In genomic region chr12:122947352-122947792, GRCh38 we compare ENCODE assay signal across 8 cellular contexts. TPM values are rescaled to one million over a fixed set of nuclear protein-coding genes. Genes with fewer than 3 reads are reported as not detected.
DNase-seq lines count a peak whose midpoint lies in the region; ATAC-seq and TF ChIP-seq lines count a peak whose summit lies in the region.

No MANE protein-coding gene starts in this region.

- peak overlapping the region; percentile 45 for H3K4me2 ChIP-seq in PC-3 (ENCODE audit: low read length)

- peaks cover 49% of the 10 kb centered on the region for H3K4me1 Mint-ChIP-seq in CD14-positive monocyte
- peaks cover 38% of the 10 kb centered on the region for H3K4me1 Mint-ChIP-seq in nephron progenitor cell

- no peaks in the 10 kb centered on the region for H3K9me3 ChIP-seq in PC-3 (ENCODE audit: low read length)

- TF ChIP-seq CTCF in CD14-positive monocyte (IDR thresholded peaks at IDR 0.05) (no peak), PC-3 (conservative IDR thresholded peaks at IDR 0.05; ENCODE audit: low read depth, low read length) (0 out of 2 replicates have a peak, but pooled peaks have one; percentile 9), dorsolateral prefrontal cortex (IDR thresholded peaks at IDR 0.05 in 54 of 56, conservative IDR thresholded peaks at IDR 0.05 in 2 of 56; ENCODE audit: low read depth in 1 of 56, partially characterized antibody in 56 of 56) (peak in 4 of 56 donors; percentile 8 to 27 (median 14)), nephron progenitor cell (IDR thresholded peaks at IDR 0.05) (no peak)

- no peak overlapping the region for H3K4me3 ChIP-seq in PC-3 (ENCODE audit: low read length)
- H3K4me3 ChIP-seq in dorsolateral prefrontal cortex = no peak overlapping the region

- H3K9me2 ChIP-seq in PC-3 (replicated peaks; ENCODE audit: low read length) = no peaks in the 10 kb centered on the region

- no peaks in the 10 kb centered on the region for H3K27me3 ChIP-seq in PC-3 (ENCODE audit: low read length)
- no peaks in the 10 kb centered on the region for H3K27me3 ChIP-seq in dorsolateral prefrontal cortex

- no peak for ATAC-seq in PC-3
- ATAC-seq in HG03432 (IDR thresholded peaks at IDR 0.05; ENCODE audit: unreplicated experiment) = no peak

- no peaks in the 10 kb centered on the region for H3F3A ChIP-seq in PC-3 (ENCODE audit: low read length, unreplicated experiment)

- no peaks in the 10 kb centered on the region for H4K20me1 ChIP-seq in PC-3 (ENCODE audit: low read length)

- H3K27ac ChIP-seq in PC-3 (ENCODE audit: low read length) = peak overlapping the region; percentile 94
- H3K27ac ChIP-seq in dorsolateral prefrontal cortex = peak overlapping the region in 53 of 59 donors; percentile 1 to 85 (median 56)

- POLR2A ChIA-PET in PC-3 (lab: Charles Lee; ENCODE audit: unreplicated experiment) = interaction anchor here (0.6 to 1.0 kb wide), 3 partner anchors 49 to 63 kb away, joined by 5 to 7 read pairs (median 7); no protein-coding TSS in a partner anchor

- H3K36me3 ChIP-seq in PC-3 (ENCODE audit: low read depth, low read length) = no peaks in the 10 kb centered on the region

- no peak overlapping the region for H2AFZ ChIP-seq in PC-3 (ENCODE audit: low read length)

- peaks cover 66% of the 10 kb centered on the region for H3K4me1 ChIP-seq in PC-3 (ENCODE audit: insufficient read depth, low read length)

- intact Hi-C loops in CD14-positive monocyte (cut with micrococcal nuclease) (loop anchor here (2.0 to 5.0 kb wide), 3 partner anchors 49 to 59 kb away; no protein-coding TSS in a partner anchor), PC-3 (cut with micrococcal nuclease) (loop anchor here (2.0 kb wide), 3 partner anchors 31 to 61 kb away; no protein-coding TSS in a partner anchor), dorsolateral prefrontal cortex (cut with DNase I) (loop anchor here (5.0 to 10.0 kb wide), 2 partner anchors 50 to 53 kb away; partner anchors contain the start of gene VPS37B (in 2 of the 2))

- DNase-seq in CD14-positive monocyte (ENCODE audit: low spot score) = peak; percentile 93
- no peak for DNase-seq in PC-3
- DNase-seq in dorsolateral prefrontal cortex = peak in 1 of 10 donors; percentile 40
- DNase-seq in nephron progenitor cell = no peak
- no peak for DNase-seq in effector CD4-positive, alpha-beta T cell
- no peak for DNase-seq in amniotic stem cell (lab: John Stamatoyannopoulos, UW)
- DNase-seq in NCI-H2029 (lab: John Stamatoyannopoulos, UW) = no peak

- peaks cover 5% of the 10 kb centered on the region; the same call in 1 of the 2 replicates for H3K79me2 ChIP-seq in PC-3 (ENCODE audit: low read length)

- H3K4me3 Mint-ChIP-seq in CD14-positive monocyte (peak overlapping the region; percentile 69 to 88), nephron progenitor cell (no peak overlapping the region)

- peak overlapping the region; percentile 98 to 100 (median 99) for H3K27ac Mint-ChIP-seq in CD14-positive monocyte
- peak overlapping the region; percentile 57 for H3K27ac Mint-ChIP-seq in nephron progenitor cell

- CTCF ChIA-PET in PC-3 (lab: Charles Lee) = interaction anchor here (0.6 to 1.3 kb wide), 3 partner anchors 49 to 291 kb away, joined by 3 to 9 read pairs (median 3); no protein-coding TSS in a partner anchor

- H3K27me3 Mint-ChIP-seq in CD14-positive monocyte (ENCODE audit: low read depth in 3 of 3) (peaks cover 3 to 5% (median 3%) of the 10 kb centered on the region in 3 donors), nephron progenitor cell (ENCODE audit: low read depth, poor library complexity) (peaks cover 7% of the 10 kb centered on the region)

- H3K9me3 Mint-ChIP-seq in CD14-positive monocyte (peaks cover 0 to 2% (median 0%) of the 10 kb centered on the region in 7 donors), nephron progenitor cell (no peaks in the 10 kb centered on the region)

- TSS peak; percentile 70 for BruUV-seq in PC-3 (replicated peaks; lab: Mats Ljungman, UMichigan)

- H3K36me3 Mint-ChIP-seq in CD14-positive monocyte (peaks cover 0 to 4% of the 10 kb centered on the region in 2 donors), nephron progenitor cell (ENCODE audit: low read depth) (no peaks in the 10 kb centered on the region)

- peak overlapping the region; percentile 75 for H3K9ac ChIP-seq in PC-3 (ENCODE audit: low read length)

RNA-seq across cellular contexts. Expression of gene ABCB9, which starts 18.9 kb away (rescaled TPM):
- under 1 TPM; 0.14 to 0.22 TPM for polyA plus RNA-seq in CD14-positive monocyte
- total RNA-seq in PC-3 (2014; rRNA removed) (18.4 and 20.9 TPM in 2 replicates), dorsolateral prefrontal cortex (10 to 100 TPM; 26.8 to 86.6 (median 52.6) TPM)

RNA-seq across cellular contexts. Expression of gene OGFOD2, which starts 27.7 kb away (rescaled TPM):
- 10 to 100 TPM; 13.0 to 13.6 TPM for polyA plus RNA-seq in CD14-positive monocyte
- total RNA-seq in PC-3 (2014; rRNA removed) (33.3 and 35.6 TPM in 2 replicates), dorsolateral prefrontal cortex (10 to 100 TPM in 119 of 120 experiments, 1 to 10 TPM in 1; 9.6 to 30.5 (median 17.3) TPM)

RNA-seq across cellular contexts. Expression of gene ARL6IP4, which starts 33.1 kb away (rescaled TPM):
- 100 to 1,000 TPM; 152 to 167 TPM for polyA plus RNA-seq in CD14-positive monocyte
- 363 and 486 TPM in 2 replicates for total RNA-seq in PC-3 (2014; rRNA removed)
- total RNA-seq in dorsolateral prefrontal cortex = 100 to 1,000 TPM; 127 to 221 (median 162) TPM

RNA-seq across cellular contexts. Expression of gene VPS37B, which starts 51.4 kb away (rescaled TPM):
- polyA plus RNA-seq in CD14-positive monocyte = 10 to 100 TPM; 12.3 to 16.4 TPM
- 74.3 and 80.8 TPM in 2 replicates for total RNA-seq in PC-3 (2014; rRNA removed)
- 10 to 100 TPM; 15.8 to 35.3 (median 22.0) TPM for total RNA-seq in dorsolateral prefrontal cortex
